1 cellular context compared by ENCODE assay signal in the genomic region with DNA sequence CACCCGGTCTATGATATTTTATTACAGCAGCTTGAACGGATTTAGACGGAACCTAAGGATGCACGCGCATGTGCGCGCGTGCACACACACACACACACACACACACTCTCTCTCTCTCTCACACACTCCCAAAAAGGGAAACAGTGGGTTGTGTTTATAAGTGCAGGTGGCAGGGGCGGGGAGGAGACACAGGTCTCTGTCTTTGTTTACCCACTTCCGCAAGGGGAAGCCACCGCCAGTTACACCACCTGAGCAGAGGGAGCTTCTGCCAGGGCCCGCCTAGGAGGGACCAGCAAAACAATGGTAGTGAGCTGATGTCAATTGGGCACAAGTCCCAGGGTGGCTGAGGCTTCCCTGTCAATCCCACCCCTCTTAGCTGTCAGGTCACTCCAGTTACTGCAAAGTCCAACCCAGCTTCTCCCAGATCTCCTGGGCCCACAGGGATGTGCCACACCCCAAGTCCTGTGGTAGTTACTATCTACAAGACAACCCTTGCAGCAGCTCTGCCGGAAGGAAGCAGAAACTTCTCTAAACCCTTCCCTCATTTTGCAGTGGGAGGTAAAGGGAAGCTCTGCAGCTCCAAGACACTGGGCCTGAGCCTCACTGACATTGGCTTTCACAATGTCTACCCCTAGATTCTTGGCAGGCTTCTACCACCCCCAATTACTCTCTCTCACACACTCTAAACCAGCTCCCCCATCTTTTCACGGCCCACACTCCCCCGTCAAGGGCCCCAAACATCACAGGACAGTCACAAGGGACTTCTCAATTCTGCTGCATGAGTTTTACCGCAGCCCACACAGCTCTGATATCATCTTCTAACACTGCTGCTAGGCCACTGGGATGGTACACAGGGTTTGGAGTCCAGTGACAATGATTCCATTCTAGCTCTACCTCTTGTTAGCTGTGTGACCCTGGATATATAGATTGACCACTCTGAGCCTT.
A peak's percentile ranks its signal among the peaks of the same experiment; 100 is the strongest.
TF ChIP-seq lines count a peak whose summit lies in the region.

No MANE protein-coding gene starts in this region.

TF ChIP-seq in K562, 482 proteins besides CTCF, POLR2A, EP300 and RAD21 (continued from another document and continues in another):
- TF ChIP-seq, protein P1, sequence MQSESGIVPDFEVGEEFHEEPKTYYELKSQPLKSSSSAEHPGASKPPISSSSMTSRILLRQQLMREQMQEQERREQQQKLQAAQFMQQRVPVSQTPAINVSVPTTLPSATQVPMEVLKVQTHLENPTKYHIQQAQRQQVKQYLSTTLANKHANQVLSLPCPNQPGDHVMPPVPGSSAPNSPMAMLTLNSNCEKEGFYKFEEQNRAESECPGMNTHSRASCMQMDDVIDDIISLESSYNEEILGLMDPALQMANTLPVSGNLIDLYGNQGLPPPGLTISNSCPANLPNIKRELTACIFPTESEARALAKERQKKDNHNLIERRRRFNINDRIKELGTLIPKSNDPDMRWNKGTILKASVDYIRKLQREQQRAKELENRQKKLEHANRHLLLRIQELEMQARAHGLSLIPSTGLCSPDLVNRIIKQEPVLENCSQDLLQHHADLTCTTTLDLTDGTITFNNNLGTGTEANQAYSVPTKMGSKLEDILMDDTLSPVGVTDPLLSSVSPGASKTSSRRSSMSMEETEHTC (IDR thresholded peaks at IDR 0.05) = peak; percentile 70; the same call in 1 of the 2 replicates
- TF ChIP-seq ZNF12 (CRISPR knock-in tag; IDR thresholded peaks at IDR 0.05) = no peak
- TF ChIP-seq, protein P2, sequence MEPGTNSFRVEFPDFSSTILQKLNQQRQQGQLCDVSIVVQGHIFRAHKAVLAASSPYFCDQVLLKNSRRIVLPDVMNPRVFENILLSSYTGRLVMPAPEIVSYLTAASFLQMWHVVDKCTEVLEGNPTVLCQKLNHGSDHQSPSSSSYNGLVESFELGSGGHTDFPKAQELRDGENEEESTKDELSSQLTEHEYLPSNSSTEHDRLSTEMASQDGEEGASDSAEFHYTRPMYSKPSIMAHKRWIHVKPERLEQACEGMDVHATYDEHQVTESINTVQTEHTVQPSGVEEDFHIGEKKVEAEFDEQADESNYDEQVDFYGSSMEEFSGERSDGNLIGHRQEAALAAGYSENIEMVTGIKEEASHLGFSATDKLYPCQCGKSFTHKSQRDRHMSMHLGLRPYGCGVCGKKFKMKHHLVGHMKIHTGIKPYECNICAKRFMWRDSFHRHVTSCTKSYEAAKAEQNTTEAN (CRISPR knock-in tag; IDR thresholded peaks at IDR 0.05) = no peak
- peak; percentile 73 for TF ChIP-seq SMARCA5 (IDR thresholded peaks at IDR 0.05)
- no peak for TF ChIP-seq PTRF (tag; IDR thresholded peaks at IDR 0.05)
- TF ChIP-seq MTA3 (IDR thresholded peaks at IDR 0.05; ENCODE audit: borderline replicate concordance) = peak; percentile 70
- TF ChIP-seq, protein P3, sequence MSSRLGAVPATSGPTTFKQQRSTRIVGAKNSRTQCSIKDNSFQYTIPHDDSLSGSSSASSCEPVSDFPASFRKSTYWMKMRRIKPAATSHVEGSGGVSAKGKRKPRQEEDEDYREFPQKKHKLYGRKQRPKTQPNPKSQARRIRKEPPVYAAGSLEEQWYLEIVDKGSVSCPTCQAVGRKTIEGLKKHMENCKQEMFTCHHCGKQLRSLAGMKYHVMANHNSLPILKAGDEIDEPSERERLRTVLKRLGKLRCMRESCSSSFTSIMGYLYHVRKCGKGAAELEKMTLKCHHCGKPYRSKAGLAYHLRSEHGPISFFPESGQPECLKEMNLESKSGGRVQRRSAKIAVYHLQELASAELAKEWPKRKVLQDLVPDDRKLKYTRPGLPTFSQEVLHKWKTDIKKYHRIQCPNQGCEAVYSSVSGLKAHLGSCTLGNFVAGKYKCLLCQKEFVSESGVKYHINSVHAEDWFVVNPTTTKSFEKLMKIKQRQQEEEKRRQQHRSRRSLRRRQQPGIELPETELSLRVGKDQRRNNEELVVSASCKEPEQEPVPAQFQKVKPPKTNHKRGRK (tag; IDR thresholded peaks at IDR 0.05) = no peak
- no peak for TF ChIP-seq NFATC3 (IDR thresholded peaks at IDR 0.05)
- peak; percentile 64 for TF ChIP-seq EHMT2 (IDR thresholded peaks at IDR 0.05)
- peak; percentile 41 to 43; a peak in 2 of 4 replicates for TF ChIP-seq TRIM24 (IDR thresholded peaks at IDR 0.05)
- TF ChIP-seq, protein P4, sequence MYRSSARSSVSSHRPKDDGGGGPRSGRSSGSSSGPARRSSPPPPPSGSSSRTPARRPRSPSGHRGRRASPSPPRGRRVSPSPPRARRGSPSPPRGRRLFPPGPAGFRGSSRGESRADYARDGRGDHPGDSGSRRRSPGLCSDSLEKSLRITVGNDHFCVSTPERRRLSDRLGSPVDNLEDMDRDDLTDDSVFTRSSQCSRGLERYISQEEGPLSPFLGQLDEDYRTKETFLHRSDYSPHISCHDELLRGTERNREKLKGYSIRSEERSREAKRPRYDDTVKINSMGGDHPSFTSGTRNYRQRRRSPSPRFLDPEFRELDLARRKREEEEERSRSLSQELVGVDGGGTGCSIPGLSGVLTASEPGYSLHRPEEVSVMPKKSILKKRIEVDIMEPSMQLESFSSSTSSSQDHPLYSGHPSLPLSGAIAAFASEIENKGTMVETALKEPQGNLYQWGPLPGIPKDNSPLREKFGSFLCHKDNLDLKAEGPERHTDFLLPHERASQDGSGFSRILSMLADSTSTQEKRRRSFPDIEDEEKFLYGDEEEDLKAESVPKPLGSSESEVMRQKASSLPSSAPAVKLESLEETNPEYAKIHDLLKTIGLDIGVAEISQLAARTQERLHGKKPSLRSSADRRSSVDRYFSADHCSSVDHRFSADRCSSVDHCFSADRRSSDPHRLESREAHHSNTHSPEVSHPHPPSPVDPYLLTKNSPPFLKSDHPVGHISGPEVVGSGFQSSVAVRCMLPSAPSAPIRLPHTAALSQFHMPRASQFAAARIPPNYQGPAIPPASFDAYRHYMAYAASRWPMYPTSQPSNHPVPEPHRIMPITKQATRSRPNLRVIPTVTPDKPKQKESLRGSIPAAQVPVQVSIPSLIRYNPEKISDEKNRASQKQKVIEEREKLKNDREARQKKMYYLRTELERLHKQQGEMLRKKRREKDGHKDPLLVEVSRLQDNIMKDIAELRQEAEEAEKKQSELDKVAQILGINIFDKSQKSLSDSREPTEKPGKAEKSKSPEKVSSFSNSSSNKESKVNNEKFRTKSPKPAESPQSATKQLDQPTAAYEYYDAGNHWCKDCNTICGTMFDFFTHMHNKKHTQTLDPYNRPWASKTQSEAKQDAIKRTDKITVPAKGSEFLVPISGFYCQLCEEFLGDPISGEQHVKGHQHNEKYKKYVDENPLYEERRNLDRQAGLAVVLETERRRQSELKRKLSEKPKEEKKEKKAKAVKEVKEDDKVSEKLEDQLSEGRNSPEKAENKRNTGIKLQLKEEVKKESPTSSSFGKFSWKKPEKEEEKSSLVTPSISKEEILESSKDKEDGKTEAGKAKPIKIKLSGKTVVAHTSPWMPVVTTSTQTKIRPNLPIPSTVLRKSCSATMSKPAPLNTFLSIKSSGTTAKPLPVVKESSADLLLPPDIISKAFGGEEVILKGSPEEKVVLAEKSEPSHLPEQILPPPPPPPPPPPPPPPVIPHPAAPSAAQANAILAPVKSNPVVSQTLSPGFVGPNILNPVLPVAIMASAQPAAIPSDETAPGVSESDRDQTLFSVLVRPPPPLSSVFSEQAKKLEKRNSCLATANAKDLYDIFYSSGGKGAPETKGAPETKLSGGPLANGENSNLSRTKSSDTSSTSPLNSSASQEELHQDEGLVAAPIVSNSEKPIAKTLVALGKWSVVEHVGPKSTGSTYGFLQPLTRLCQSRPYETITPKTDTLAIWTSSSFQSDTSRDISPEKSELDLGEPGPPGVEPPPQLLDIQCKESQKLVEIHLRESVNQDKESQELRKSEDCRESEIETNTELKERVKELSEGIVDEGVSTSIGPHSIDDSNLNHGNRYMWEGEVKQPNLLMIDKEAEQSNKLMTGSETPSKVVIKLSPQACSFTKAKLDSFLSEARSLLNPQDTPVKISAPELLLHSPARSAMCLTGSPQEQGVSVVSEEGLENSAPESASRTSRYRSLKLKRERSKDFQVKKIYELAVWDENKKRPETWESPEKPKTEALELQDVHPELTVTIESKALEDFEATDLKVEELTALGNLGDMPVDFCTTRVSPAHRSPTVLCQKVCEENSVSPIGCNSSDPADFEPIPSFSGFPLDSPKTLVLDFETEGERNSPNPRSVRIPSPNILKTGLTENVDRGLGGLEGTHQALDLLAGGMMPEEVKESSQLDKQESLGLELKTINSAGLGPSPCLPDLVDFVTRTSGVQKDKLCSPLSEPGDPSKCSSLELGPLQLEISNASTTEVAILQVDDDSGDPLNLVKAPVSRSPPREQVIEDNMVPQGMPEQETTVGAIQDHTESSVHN (IDR thresholded peaks at IDR 0.05; ENCODE audit: borderline replicate concordance in 1 of 2, low read depth in 1 of 2) = no peak
- TF ChIP-seq, protein P5, sequence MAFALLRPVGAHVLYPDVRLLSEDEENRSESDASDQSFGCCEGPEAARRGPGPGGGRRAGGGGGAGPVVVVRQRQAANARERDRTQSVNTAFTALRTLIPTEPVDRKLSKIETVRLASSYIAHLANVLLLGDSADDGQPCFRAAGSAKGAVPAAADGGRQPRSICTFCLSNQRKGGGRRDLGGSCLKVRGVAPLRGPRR (CRISPR knock-in tag; IDR thresholded peaks at IDR 0.05) = no peak
- peak; percentile 36; the same call in 1 of the 2 replicates for TF ChIP-seq SP1 (CRISPR knock-in tag; IDR thresholded peaks at IDR 0.05)
- 0 out of 2 replicates have a peak, but pooled peaks have one; percentile 22 for TF ChIP-seq CBFA2T2 (conservative IDR thresholded peaks at IDR 0.05)
- TF ChIP-seq CHCHD3 (CRISPR knock-in tag; IDR thresholded peaks at IDR 0.05) = no peak
- TF ChIP-seq CBX3 (IDR thresholded peaks at IDR 0.05; ENCODE audit: borderline replicate concordance in 1 of 2, low read length in 2 of 2) = no peak
- 0 out of 4 replicates have a peak, but pooled peaks of 1 of the 2 experiments have one; percentile 26 for TF ChIP-seq ETV6 (IDR thresholded peaks at IDR 0.05; ENCODE audit: borderline replicate concordance in 1 of 2, low read depth in 2 of 2, low read length in 1 of 2)
- TF ChIP-seq ETV6 (CRISPR knock-in tag; IDR thresholded peaks at IDR 0.05; ENCODE audit: borderline replicate concordance) = no peak
- no peak for TF ChIP-seq ZFP1 (CRISPR knock-in tag; IDR thresholded peaks at IDR 0.05)
- peak; percentile 68 for TF ChIP-seq MTA1 (IDR thresholded peaks at IDR 0.05; ENCODE audit: borderline replicate concordance)
- no peak for TF ChIP-seq ZNF551 (CRISPR knock-in tag; IDR thresholded peaks at IDR 0.05)
- TF ChIP-seq, protein P6, sequence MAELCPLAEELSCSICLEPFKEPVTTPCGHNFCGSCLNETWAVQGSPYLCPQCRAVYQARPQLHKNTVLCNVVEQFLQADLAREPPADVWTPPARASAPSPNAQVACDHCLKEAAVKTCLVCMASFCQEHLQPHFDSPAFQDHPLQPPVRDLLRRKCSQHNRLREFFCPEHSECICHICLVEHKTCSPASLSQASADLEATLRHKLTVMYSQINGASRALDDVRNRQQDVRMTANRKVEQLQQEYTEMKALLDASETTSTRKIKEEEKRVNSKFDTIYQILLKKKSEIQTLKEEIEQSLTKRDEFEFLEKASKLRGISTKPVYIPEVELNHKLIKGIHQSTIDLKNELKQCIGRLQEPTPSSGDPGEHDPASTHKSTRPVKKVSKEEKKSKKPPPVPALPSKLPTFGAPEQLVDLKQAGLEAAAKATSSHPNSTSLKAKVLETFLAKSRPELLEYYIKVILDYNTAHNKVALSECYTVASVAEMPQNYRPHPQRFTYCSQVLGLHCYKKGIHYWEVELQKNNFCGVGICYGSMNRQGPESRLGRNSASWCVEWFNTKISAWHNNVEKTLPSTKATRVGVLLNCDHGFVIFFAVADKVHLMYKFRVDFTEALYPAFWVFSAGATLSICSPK (IDR thresholded peaks at IDR 0.05; ENCODE audit: borderline replicate concordance) = no peak
- TF ChIP-seq ETV1 (tag; conservative IDR thresholded peaks at IDR 0.05; ENCODE audit: low read depth) = peak; percentile 70
- no peak for TF ChIP-seq LARP7 (IDR thresholded peaks at IDR 0.05)
- no peak for TF ChIP-seq XRCC5 (IDR thresholded peaks at IDR 0.05; ENCODE audit: low read depth, low read length)
- TF ChIP-seq ARID2 (IDR thresholded peaks at IDR 0.05) = no peak; the same call in 1 of the 2 replicates
- no peak for TF ChIP-seq CREBBP (IDR thresholded peaks at IDR 0.05; ENCODE audit: low read depth, low read length)
- TF ChIP-seq HDAC3 (IDR thresholded peaks at IDR 0.05; ENCODE audit: borderline replicate concordance, partially characterized antibody) = no peak
- TF ChIP-seq DPF2 (IDR thresholded peaks at IDR 0.05) = peak; percentile 83
- TF ChIP-seq NR3C1 (CRISPR knock-in tag; IDR thresholded peaks at IDR 0.05) = no peak
- no peak for TF ChIP-seq CEBPG (CRISPR knock-in tag; IDR thresholded peaks at IDR 0.05)
- no peak for TF ChIP-seq CEBPG (tag; conservative IDR thresholded peaks at IDR 0.05 in 1 of 2, IDR thresholded peaks at IDR 0.05 in 1 of 2)
- TF ChIP-seq ZNF507 (tag; conservative IDR thresholded peaks at IDR 0.05) = no peak
- TF ChIP-seq ZNF785 (CRISPR knock-in tag; IDR thresholded peaks at IDR 0.05) = no peak
- TF ChIP-seq, protein P7, sequence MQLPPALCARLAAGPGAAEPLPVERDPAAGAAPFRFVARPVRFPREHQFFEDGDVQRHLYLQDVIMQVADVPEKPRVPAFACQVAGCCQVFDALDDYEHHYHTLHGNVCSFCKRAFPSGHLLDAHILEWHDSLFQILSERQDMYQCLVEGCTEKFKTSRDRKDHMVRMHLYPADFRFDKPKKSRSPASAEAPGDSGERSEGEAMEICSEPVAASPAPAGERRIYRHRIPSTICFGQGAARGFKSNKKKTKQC (CRISPR knock-in tag; IDR thresholded peaks at IDR 0.05) = no peak
- TF ChIP-seq THRAP3 (IDR thresholded peaks at IDR 0.05; ENCODE audit: borderline replicate concordance) = no peak
- TF ChIP-seq PURB (CRISPR knock-in tag; IDR thresholded peaks at IDR 0.05; ENCODE audit: low read depth) = no peak
- peak; percentile 76 for TF ChIP-seq ZBTB17 (CRISPR knock-in tag; IDR thresholded peaks at IDR 0.05)
- TF ChIP-seq, protein P8, sequence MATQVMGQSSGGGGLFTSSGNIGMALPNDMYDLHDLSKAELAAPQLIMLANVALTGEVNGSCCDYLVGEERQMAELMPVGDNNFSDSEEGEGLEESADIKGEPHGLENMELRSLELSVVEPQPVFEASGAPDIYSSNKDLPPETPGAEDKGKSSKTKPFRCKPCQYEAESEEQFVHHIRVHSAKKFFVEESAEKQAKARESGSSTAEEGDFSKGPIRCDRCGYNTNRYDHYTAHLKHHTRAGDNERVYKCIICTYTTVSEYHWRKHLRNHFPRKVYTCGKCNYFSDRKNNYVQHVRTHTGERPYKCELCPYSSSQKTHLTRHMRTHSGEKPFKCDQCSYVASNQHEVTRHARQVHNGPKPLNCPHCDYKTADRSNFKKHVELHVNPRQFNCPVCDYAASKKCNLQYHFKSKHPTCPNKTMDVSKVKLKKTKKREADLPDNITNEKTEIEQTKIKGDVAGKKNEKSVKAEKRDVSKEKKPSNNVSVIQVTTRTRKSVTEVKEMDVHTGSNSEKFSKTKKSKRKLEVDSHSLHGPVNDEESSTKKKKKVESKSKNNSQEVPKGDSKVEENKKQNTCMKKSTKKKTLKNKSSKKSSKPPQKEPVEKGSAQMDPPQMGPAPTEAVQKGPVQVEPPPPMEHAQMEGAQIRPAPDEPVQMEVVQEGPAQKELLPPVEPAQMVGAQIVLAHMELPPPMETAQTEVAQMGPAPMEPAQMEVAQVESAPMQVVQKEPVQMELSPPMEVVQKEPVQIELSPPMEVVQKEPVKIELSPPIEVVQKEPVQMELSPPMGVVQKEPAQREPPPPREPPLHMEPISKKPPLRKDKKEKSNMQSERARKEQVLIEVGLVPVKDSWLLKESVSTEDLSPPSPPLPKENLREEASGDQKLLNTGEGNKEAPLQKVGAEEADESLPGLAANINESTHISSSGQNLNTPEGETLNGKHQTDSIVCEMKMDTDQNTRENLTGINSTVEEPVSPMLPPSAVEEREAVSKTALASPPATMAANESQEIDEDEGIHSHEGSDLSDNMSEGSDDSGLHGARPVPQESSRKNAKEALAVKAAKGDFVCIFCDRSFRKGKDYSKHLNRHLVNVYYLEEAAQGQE (CRISPR knock-in tag; IDR thresholded peaks at IDR 0.05; ENCODE audit: low read depth) = no peak
- no peak for TF ChIP-seq ZFP30 (CRISPR knock-in tag; IDR thresholded peaks at IDR 0.05; ENCODE audit: borderline replicate concordance)
- TF ChIP-seq HDAC1 (IDR thresholded peaks at IDR 0.05) = peak in 1 of 2 experiments; percentile 74; a peak in 2 of 4 replicates
- TF ChIP-seq ZNF354B (CRISPR knock-in tag; IDR thresholded peaks at IDR 0.05) = no peak
